Comparison of ENCODE assay signal across 10 cellular contexts in genomic region chr22:46484861-46485595, GRCh38. TPM values are rescaled to one million over a fixed set of nuclear protein-coding genes. Genes with fewer than 3 reads are reported as not detected.
DNase-seq lines count a peak whose midpoint lies in the region; ATAC-seq and TF ChIP-seq lines count a peak whose summit lies in the region.
"Had no signal": no experiment of that assay in that cellular context is flagged by ENCODE, and none has a peak within 500 bp of the region (broad histone marks: within the 10 kb centered on the region; RNA-seq: fewer than 3 reads in every experiment).

No MANE protein-coding gene starts in this region.

- H3K14ac ChIP-seq in H9 (ENCODE audit: insufficient read depth, low read length) = no peak overlapping the region; the same call in 1 of the 2 replicates

- H2BK20ac ChIP-seq in H9 (ENCODE audit: low read depth, low read length, poor library complexity, severe bottlenecking) = no peak overlapping the region

- no peak overlapping the region for H2BK12ac ChIP-seq in H9 (ENCODE audit: insufficient read length, low read depth, low read length)

- H3K56ac ChIP-seq in H9 (ENCODE audit: insufficient read length, low read depth, low read length) = no peak overlapping the region

- intact Hi-C loops in thyroid gland (cut with DNase I) = no loop called here

- peaks cover 20 to 30% of the 10 kb centered on the region in 2 experiments for H3K4me1 Mint-ChIP-seq in H9

- no peaks in the 10 kb centered on the region for H3K79me1 ChIP-seq in H9 (ENCODE audit: insufficient read depth, low read depth, low read length, poor library complexity, severe bottlenecking)

- H4K91ac ChIP-seq in H9 (ENCODE audit: insufficient read length, low read depth, low read length) = no peak overlapping the region

- H3K4me3 ChIP-seq in thyroid gland (replicated peaks in 1 of 3) = no peak overlapping the region

- no peak overlapping the region for H2BK120ac ChIP-seq in H9 (ENCODE audit: low read depth, low read length, poor library complexity, severe bottlenecking)

- H3K23ac ChIP-seq in H9 (ENCODE audit: insufficient read length, low read depth, low read length) = no peak overlapping the region

- H3K9ac ChIP-seq in H9 (ENCODE audit: extremely low read depth, insufficient read length, low read length) = no peak overlapping the region

- H3K9me3 Mint-ChIP-seq in H9 = peaks cover 0 to 6% of the 10 kb centered on the region in 2 experiments; a peak in 2 of 5 replicates
- H3K9me3 Mint-ChIP-seq: activated naive CD4-positive, alpha-beta T cell treated with anti-CD3 and anti-CD28 coated beads for 36 hours had no signal

- H3K23me2 ChIP-seq in H9 (ENCODE audit: insufficient read length, low read depth, low read length, poor library complexity, severe bottlenecking) = no peaks in the 10 kb centered on the region

- no peak overlapping the region for H3T11ph ChIP-seq in H9 (ENCODE audit: low read length)

- no peaks in the 10 kb centered on the region for H3K36me3 ChIP-seq in thyroid gland

- no peak overlapping the region for H2AK5ac ChIP-seq in H9 (ENCODE audit: insufficient read length, low read length)

- H2BK5ac ChIP-seq in H9 (ENCODE audit: insufficient read length, low read length) = no peak overlapping the region

- peak overlapping the region; percentile 5 to 92 (median 26); a peak in 3 of 7 replicates for H3K27ac Mint-ChIP-seq in H9
- H3K27ac Mint-ChIP-seq: activated naive CD4-positive, alpha-beta T cell treated with anti-CD3 and anti-CD28 coated beads for 36 hours; stimulated activated naive B cell treated with anti-CD40 and anti-IgM and Interleukin-4, amounts not matched to agents 10 μg/mL and 1 μg/mL and 100 μg/mL, for 72 hours had no signal

- no peak overlapping the region for H3K4me3 Mint-ChIP-seq in H9
- H3K4me3 Mint-ChIP-seq: activated naive CD4-positive, alpha-beta T cell treated with anti-CD3 and anti-CD28 coated beads for 36 hours; stimulated activated naive B cell treated with anti-CD40 and anti-IgM and Interleukin-4, amounts not matched to agents 10 μg/mL and 1 μg/mL and 100 μg/mL, for 72 hours had no signal

- TF ChIP-seq POLR2A in thyroid gland (IDR thresholded peaks at IDR 0.05) = no peak

- no peaks in the 10 kb centered on the region for H3K27me3 ChIP-seq in H9 (ENCODE audit: insufficient read depth, low read length)
- H3K27me3 ChIP-seq in thyroid gland = no peaks in the 10 kb centered on the region

- ATAC-seq in GM21723 (IDR thresholded peaks at IDR 0.05; ENCODE audit: unreplicated experiment) = no peak
- ATAC-seq: stimulated activated naive B cell treated with anti-CD40 and anti-IgM and Interleukin-4, amounts not matched to agents 10 μg/mL and 1 μg/mL and 100 μg/mL, for 72 hours had no signal

- no peak for DNase-seq in H9
- DNase-seq in cerebellum (ENCODE audit: low spot score) = peak; percentile 13
- peak; percentile 80 for DNase-seq in left kidney (ENCODE audit: low read depth, low spot score)
- DNase-seq in thyroid gland = no peak
- no peak for DNase-seq in NCI-H524 (lab: John Stamatoyannopoulos, UW)
- no peak for DNase-seq in activated CD4-positive, alpha-beta T cell treated with anti-CD3 and anti-CD28 coated beads, Interleukin-2, amount 50 U/mL, for 1 hour
- DNase-seq: activated naive CD4-positive, alpha-beta T cell treated with anti-CD3 and anti-CD28 coated beads for 36 hours; stimulated activated CD4-positive, alpha-beta T cell treated with anti-CD3 and anti-CD28 coated beads, Interleukin-4, amount 100 ng/mL, for 1 hour; stimulated activated naive B cell treated with anti-CD40 and anti-IgM and Interleukin-4, amounts not matched to agents 10 μg/mL and 1 μg/mL and 100 μg/mL, for 72 hours had no signal

- no CpG with 5 or more reads among the region's 15 CpGs for WGBS in H9 (ENCODE audit: extremely low coverage, insufficient read length, low lambda C conversion rate)
- whole genome bisulfite sequencing in thyroid gland, 2 donors = 67 to 79% methylated on average over 15 of the region's 15 CpGs

- H3K4me1 ChIP-seq in H9 (ENCODE audit: insufficient read depth, low read length) (no peaks in the 10 kb centered on the region), thyroid gland (peaks cover 6% of the 10 kb centered on the region in 2 donors)

- TF ChIP-seq CTCF in H9 (conservative IDR thresholded peaks at IDR 0.05) (no peak), thyroid gland (IDR thresholded peaks at IDR 0.05) (no peak)

- no peak overlapping the region for H2AFZ ChIP-seq in H9 (ENCODE audit: low read length)

- H3K27ac ChIP-seq in H9 (ENCODE audit: insufficient read length, low read depth, low read length) (no peak overlapping the region), thyroid gland (peak overlapping the region in 2 of 3 donors; percentile 5 to 66)

- no peaks in the 10 kb centered on the region for H4K20me1 ChIP-seq in H9 (ENCODE audit: control insufficient read depth, insufficient read depth, insufficient read length)

- no peak overlapping the region for H4K8ac ChIP-seq in H9 (replicated peaks; ENCODE audit: insufficient read length, low read depth, low read length)

- H3K27me3 Mint-ChIP-seq in H9 (ENCODE audit: low read depth) = no peaks in the 10 kb centered on the region

- no peak overlapping the region for H3K18ac ChIP-seq in H9 (ENCODE audit: insufficient read length, low read depth, low read length)

- H3K4me2 ChIP-seq in H9 (ENCODE audit: insufficient read depth, insufficient read length, low read length) = no peak overlapping the region

- H4K5ac ChIP-seq in H9 (ENCODE audit: insufficient read length, low read depth, low read length) = no peak overlapping the region

- H3K9me3 ChIP-seq in H9 (ENCODE audit: control insufficient read depth, low read depth, low read length) (no peaks in the 10 kb centered on the region), thyroid gland (no peaks in the 10 kb centered on the region)

- no peak overlapping the region for H3K4ac ChIP-seq in H9 (ENCODE audit: low read depth, low read length)

- H2BK15ac ChIP-seq in H9 (ENCODE audit: low read depth, low read length) = no peak overlapping the region

- peaks cover 4 to 14% (median 13%) of the 10 kb centered on the region in 3 experiments; a peak in 5 of 7 replicates for H3K36me3 Mint-ChIP-seq in H9 (ENCODE audit: insufficient read depth in 1 of 3, low read depth in 3 of 3)

- H3K79me2 ChIP-seq in H9 (ENCODE audit: insufficient read depth, low read length) = no peaks in the 10 kb centered on the region

RNA-seq across cellular contexts. Expression of gene CELSR1, which starts 52.4 kb away (rescaled TPM):
- total RNA-seq in H9 (2021) = 21.2 and 22.6 TPM in 2 replicates
- 7.8 TPM for total RNA-seq in cerebellum
- total RNA-seq in thyroid gland = 10 to 100 TPM; 18.4 to 56.0 (median 31.0) TPM

Comparison
In these comparisons a context has a peak if more than half of its experiments do, and no peak if none do; other contexts are left out.
1. DNase-seq: peak in cerebellum (single experiment) and left kidney (single experiment); none in H9 (single experiment), thyroid gland (0 of 2), NCI-H524 (0 of 2) and activated CD4-positive, alpha-beta T cell treated with anti-CD3 and anti-CD28 coated beads, Interleukin-2, amount 50 U/mL, for 1 hour (single experiment).